Comparison of ENCODE assay signal across 9 cellular contexts in the genomic region with DNA sequence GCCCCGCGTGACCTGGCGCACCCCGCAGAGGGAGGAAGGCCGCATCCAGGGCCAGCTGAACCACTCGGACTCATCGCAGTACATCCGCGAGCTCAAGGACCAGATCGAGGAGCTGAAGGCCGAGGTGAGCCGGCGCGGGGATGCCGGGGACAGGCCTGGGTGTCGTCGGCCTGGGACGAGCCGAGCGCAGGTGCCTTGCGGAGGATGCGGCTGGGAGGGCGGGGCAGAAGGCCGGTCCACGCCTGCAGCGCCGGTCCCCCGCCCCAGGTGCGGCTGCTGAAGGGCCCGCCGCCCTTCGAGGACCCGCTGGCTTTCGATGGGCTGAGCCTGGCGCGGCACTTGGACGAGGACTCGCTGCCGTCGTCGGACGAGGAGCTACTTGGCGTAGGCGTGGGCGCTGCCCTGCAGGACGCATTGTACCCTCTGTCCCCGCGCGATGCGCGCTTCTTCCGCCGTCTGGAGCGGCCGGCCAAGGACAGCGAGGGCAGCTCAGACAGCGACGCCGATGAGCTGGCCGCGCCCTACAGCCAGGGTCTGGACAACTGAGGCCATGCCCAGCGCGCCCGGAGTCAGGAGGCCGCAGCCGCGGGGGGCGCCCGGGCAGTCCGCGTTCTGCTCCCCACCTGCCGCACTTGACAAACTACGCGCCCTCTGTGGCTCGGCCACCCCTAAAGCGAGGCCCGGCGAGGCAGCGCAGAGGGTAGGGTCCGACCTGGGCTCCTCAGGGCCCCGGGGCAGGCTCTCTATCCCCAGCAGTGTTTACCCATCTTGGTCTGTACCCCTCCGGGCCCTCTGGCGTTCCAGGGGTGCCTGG. TPM values are rescaled to one million over a fixed set of nuclear protein-coding genes. Genes with fewer than 3 reads are reported as not detected.
DNase-seq lines count a peak whose midpoint lies in the region; ATAC-seq and TF ChIP-seq lines count a peak whose summit lies in the region.
"Had no signal": no experiment of that assay in that cellular context is flagged by ENCODE, and none has a peak within 500 bp of the region (broad histone marks: within the 10 kb centered on the region; RNA-seq: fewer than 3 reads in every experiment).

No MANE protein-coding gene starts in this region.

- no peak overlapping the region for H3T11ph ChIP-seq in H9 (ENCODE audit: low read length)

- H4K91ac ChIP-seq in H9 (ENCODE audit: insufficient read length, low read depth, low read length): no peak overlapping the region

- H2BK120ac ChIP-seq in H9 (ENCODE audit: low read depth, low read length, poor library complexity, severe bottlenecking): no peak overlapping the region

- H3K27me3 Mint-ChIP-seq in H9 (ENCODE audit: low read depth): peaks cover 60% of the 10 kb centered on the region
- peaks cover 86% of the 10 kb centered on the region for H3K27me3 Mint-ChIP-seq in nephron progenitor cell (ENCODE audit: low read depth, poor library complexity)

- H3K18ac ChIP-seq in H9 (ENCODE audit: insufficient read length, low read depth, low read length): no peak overlapping the region

- H3K27me3 ChIP-seq in H9 (ENCODE audit: insufficient read depth, low read length): peaks cover 4% of the 10 kb centered on the region; the same call in 1 of the 2 replicates
- no peaks in the 10 kb centered on the region for H3K27me3 ChIP-seq in adrenal gland

- no peak overlapping the region for H3K9ac ChIP-seq in H9 (ENCODE audit: extremely low read depth, insufficient read length, low read length)
- H3K9ac ChIP-seq: KMS-11 had no signal

- no peaks in the 10 kb centered on the region for H3K36me3 ChIP-seq in adrenal gland (replicated peaks in 1 of 2)

- no peak for TF ChIP-seq POLR2A in adrenal gland (IDR thresholded peaks at IDR 0.05)

- no peak overlapping the region for H3K27ac ChIP-seq in H9 (ENCODE audit: insufficient read length, low read depth, low read length)
- peak overlapping the region in 2 of 5 donors; percentile 34 to 77 for H3K27ac ChIP-seq in adrenal gland
- H3K27ac ChIP-seq: KMS-11, sigmoid colon had no signal

- no peaks in the 10 kb centered on the region for H3K79me2 ChIP-seq in H9 (ENCODE audit: insufficient read depth, low read length)

- peak overlapping the region; percentile 69 for H3K4me2 ChIP-seq in H9 (ENCODE audit: insufficient read depth, insufficient read length, low read length)
- H3K4me2 ChIP-seq: KMS-11 had no signal

- H3K4me3 Mint-ChIP-seq in H9 (peak overlapping the region; percentile 61 to 83), nephron progenitor cell (peak overlapping the region; percentile 25)
- H3K4me3 Mint-ChIP-seq: activated CD8-positive, alpha-beta memory T cell treated with anti-CD3 and anti-CD28 coated beads, Interleukin-2, amount 10 ng/mL, durations not matched to agents 7 days and 5 days had no signal

- H4K20me1 ChIP-seq in H9 (ENCODE audit: control insufficient read depth, insufficient read depth, insufficient read length): peaks cover 6% of the 10 kb centered on the region

- no peak for TF ChIP-seq CTCF in H9 (conservative IDR thresholded peaks at IDR 0.05)
- no peak for TF ChIP-seq CTCF in adrenal gland (IDR thresholded peaks at IDR 0.05)
- TF ChIP-seq CTCF in nephron progenitor cell (IDR thresholded peaks at IDR 0.05): no peak

- peak overlapping the region in 1 of 4 donors; percentile 39 for H3K4me3 ChIP-seq in adrenal gland

- no CpG with 5 or more reads among the region's 83 CpGs for WGBS in H9 (ENCODE audit: extremely low coverage, insufficient read length, low lambda C conversion rate)
- WGBS in adrenal gland, 4 donors: 58 to 77% (median 62%) methylated on average over 10 to 83 of the region's 83 CpGs

- H3K56ac ChIP-seq in H9 (ENCODE audit: insufficient read length, low read depth, low read length): no peak overlapping the region

- no peak overlapping the region for H2AFZ ChIP-seq in H9 (ENCODE audit: low read length)

- H3K27ac Mint-ChIP-seq in H9: no peak overlapping the region
- H3K27ac Mint-ChIP-seq in nephron progenitor cell: no peak overlapping the region
- H3K27ac Mint-ChIP-seq: activated CD8-positive, alpha-beta memory T cell treated with anti-CD3 and anti-CD28 coated beads, Interleukin-2, amount 10 ng/mL, durations not matched to agents 7 days and 5 days had no signal

- H3K9me3 Mint-ChIP-seq in H9 (no peaks in the 10 kb centered on the region), nephron progenitor cell (no peaks in the 10 kb centered on the region)

- H3K23me2 ChIP-seq in H9 (ENCODE audit: insufficient read length, low read depth, low read length, poor library complexity, severe bottlenecking): peaks cover 13% of the 10 kb centered on the region

- H3K4me1 ChIP-seq in H9 (ENCODE audit: insufficient read depth, low read length): no peaks in the 10 kb centered on the region; the same call in 1 of the 2 replicates
- peaks cover 9 to 14% of the 10 kb centered on the region in 2 donors for H3K4me1 ChIP-seq in adrenal gland (replicated peaks in 1 of 2)

- no peak overlapping the region for H3K23ac ChIP-seq in H9 (ENCODE audit: insufficient read length, low read depth, low read length)

- no peak overlapping the region for H2BK5ac ChIP-seq in H9 (ENCODE audit: insufficient read length, low read length)

- H2BK12ac ChIP-seq in H9 (ENCODE audit: insufficient read length, low read depth, low read length): no peak overlapping the region

- H4K8ac ChIP-seq in H9 (replicated peaks; ENCODE audit: insufficient read length, low read depth, low read length): no peak overlapping the region

- H3K14ac ChIP-seq in H9 (ENCODE audit: insufficient read depth, low read length): peak overlapping the region; percentile 34; the same call in 1 of the 2 replicates

- ATAC-seq in HG02759 (IDR thresholded peaks at IDR 0.05; ENCODE audit: unreplicated experiment): no peak

- H2BK20ac ChIP-seq in H9 (ENCODE audit: low read depth, low read length, poor library complexity, severe bottlenecking): no peak overlapping the region

- no peak overlapping the region for H2BK15ac ChIP-seq in H9 (ENCODE audit: low read depth, low read length)

- no peak overlapping the region for H2AK5ac ChIP-seq in H9 (ENCODE audit: insufficient read length, low read length)

- H3K79me1 ChIP-seq in H9 (ENCODE audit: insufficient read depth, low read depth, low read length, poor library complexity, severe bottlenecking): no peaks in the 10 kb centered on the region

- H3K36me3 Mint-ChIP-seq in H9 (ENCODE audit: insufficient read depth in 1 of 3, low read depth in 3 of 3) (no peaks in the 10 kb centered on the region; a peak in 1 of 7 replicates), nephron progenitor cell (ENCODE audit: low read depth) (no peaks in the 10 kb centered on the region)
- H3K36me3 Mint-ChIP-seq: activated CD8-positive, alpha-beta memory T cell treated with anti-CD3 and anti-CD28 coated beads, Interleukin-2, amount 10 ng/mL, durations not matched to agents 7 days and 5 days had no signal

- DNase-seq in H9 (peak; percentile 77), adrenal gland (peak in 4 of 7 donors; percentile 48 to 68 (median 64)), nephron progenitor cell (peak; percentile 57), midbrain (lab: John Stamatoyannopoulos, UW) (no peak)
- DNase-seq: aorta, sigmoid colon had no signal

- no peak overlapping the region for H4K5ac ChIP-seq in H9 (ENCODE audit: insufficient read length, low read depth, low read length)

- H3K4ac ChIP-seq in H9 (ENCODE audit: low read depth, low read length): no peak overlapping the region

- intact Hi-C loops in adrenal gland (cut with DNase I): loop anchor here in 1 of 2 donors (5.0 kb wide), 1 partner anchor 39 kb away; a partner anchor contains a TSS

- H3K4me1 Mint-ChIP-seq in H9 (peaks cover 11 to 40% of the 10 kb centered on the region in 2 experiments), nephron progenitor cell (peaks cover 13% of the 10 kb centered on the region)

- H3K9me3 ChIP-seq in H9 (ENCODE audit: control insufficient read depth, low read depth, low read length): no peaks in the 10 kb centered on the region
- H3K9me3 ChIP-seq in adrenal gland (replicated peaks in 1 of 3): no peaks in the 10 kb centered on the region
- H3K9me3 ChIP-seq: sigmoid colon had no signal

RNA-seq across cellular contexts. Expression of a gene that starts 10.8 kb away (rescaled TPM):
- 20.4 and 21.4 TPM in 2 replicates for total RNA-seq in H9 (2021)
- 1 to 10 TPM in 4 of 8 donors, under 1 TPM in 3, not detected in 1; 0.47 to 5.2 (median 1.1) TPM for total RNA-seq in adrenal gland
- 1 to 10 TPM in 2 of 3 donors, under 1 TPM in 1; 0.51 to 4.6 (median 1.5) TPM for polyA plus RNA-seq in adrenal gland
- total RNA-seq: sigmoid colon had no signal

RNA-seq across cellular contexts. Expression of a gene that starts 24.9 kb away (rescaled TPM):
- total RNA-seq in H9 (2021) (4.6 and 4.8 TPM in 2 replicates), adrenal gland (10 to 100 TPM in 7 of 8 donors, 1 to 10 TPM in 1; 9.2 to 22.9 (median 12.6) TPM)
- 10 to 100 TPM in 1 of 3 donors, 1 to 10 TPM in 2; 2.4 to 11.4 (median 3.1) TPM for polyA plus RNA-seq in adrenal gland
- total RNA-seq: activated CD8-positive, alpha-beta memory T cell treated with anti-CD3 and anti-CD28 coated beads, Interleukin-2, amount 10 ng/mL, durations not matched to agents 7 days and 5 days; sigmoid colon had no signal
- polyA plus RNA-seq: aorta had no signal

RNA-seq across cellular contexts. Expression of a gene that starts 33.3 kb away (rescaled TPM):
- 7.1 and 7.8 TPM in 2 replicates for total RNA-seq in H9 (2021)
- 10 to 100 TPM; 12.7 to 22.2 (median 20.7) TPM for total RNA-seq in adrenal gland
- polyA plus RNA-seq in adrenal gland: 10 to 100 TPM in 2 of 3 donors, 1 to 10 TPM in 1; 9.5 to 20.8 (median 14.9) TPM

RNA-seq across cellular contexts. Expression of a gene that starts 40.3 kb away (rescaled TPM):
- 47.2 and 48.1 TPM in 2 replicates for total RNA-seq in H9 (2021)
- 10 to 100 TPM in 6 of 8 donors, 1 to 10 TPM in 2; 9.2 to 41.2 (median 23.2) TPM for total RNA-seq in adrenal gland
- polyA plus RNA-seq in adrenal gland: 100 to 1,000 TPM in 1 of 3 donors, 10 to 100 TPM in 1, 1 to 10 TPM in 1; 7.5 to 110 (median 21.7) TPM

RNA-seq across cellular contexts. Expression of a gene that starts 51.3 kb away (rescaled TPM):
- total RNA-seq in H9 (2021) (5.5 and 6.5 TPM in 2 replicates), adrenal gland (1 to 10 TPM in 3 of 8 donors, under 1 TPM in 2, not detected in 3; 0.23 to 7.0 (median 2.1) TPM)
- polyA plus RNA-seq in adrenal gland: 1 to 10 TPM in 2 of 3 donors, under 1 TPM in 1; 0.62 to 3.3 (median 1.2) TPM
- polyA plus RNA-seq: sigmoid colon had no signal
